In the genomic region with DNA sequence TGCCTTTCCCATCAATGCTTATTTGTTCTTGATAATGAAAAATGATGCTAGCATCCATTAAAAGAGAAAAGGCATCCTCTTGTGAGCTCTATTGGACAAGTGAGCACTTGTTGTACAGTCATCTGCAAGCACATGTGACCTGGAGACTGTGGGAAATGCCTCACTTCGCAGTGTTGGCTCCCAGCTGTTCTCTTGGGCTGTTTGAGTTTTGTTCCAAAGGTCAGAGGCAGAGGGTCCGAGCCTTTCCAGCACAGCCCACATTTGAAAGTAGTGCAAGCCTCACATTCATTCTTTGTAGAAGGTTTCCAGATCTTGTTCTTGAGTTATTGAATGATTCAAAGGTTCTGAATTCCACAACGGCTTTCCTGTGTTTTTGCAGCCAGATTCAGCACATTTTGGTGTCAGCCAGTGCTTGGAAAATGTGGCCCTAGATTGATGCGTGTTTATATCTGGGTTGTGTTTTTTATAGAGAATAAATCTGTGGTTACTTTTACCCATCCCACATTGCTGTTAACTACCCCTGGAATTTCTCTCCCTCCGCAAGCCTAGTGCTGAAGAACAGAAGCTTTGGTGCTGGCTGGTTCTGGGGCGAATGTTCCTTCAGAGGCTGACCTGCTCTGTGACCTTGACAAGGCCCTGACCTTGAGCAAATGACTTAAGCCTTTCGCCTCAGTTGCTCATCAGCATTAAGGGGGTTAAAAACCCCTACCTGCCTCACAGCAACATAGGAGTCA, we compare ENCODE assay signal across 8 cellular contexts. TPM values are rescaled to one million over a fixed set of nuclear protein-coding genes. Genes with fewer than 3 reads are reported as not detected.
DNase-seq lines count a peak whose midpoint lies in the region; ATAC-seq lines count a peak whose summit lies in the region.

No MANE protein-coding gene starts in this region.

- no peaks in the 10 kb centered on the region for H3K36me3 Mint-ChIP-seq in activated CD4-positive, alpha-beta T cell treated with anti-CD3 and anti-CD28 coated beads for 36 hours (ENCODE audit: low read depth)

- POLR2A ChIA-PET in activated CD4-positive, alpha-beta T cell treated with anti-CD3 and anti-CD28 coated beads for 36 hours (lab: Charles Lee), result interaction anchor here (0.6 kb wide), 1 partner anchor 21 kb away, joined by 3 read pairs; no protein-coding TSS in a partner anchor

- peaks cover 4% of the 10 kb centered on the region for H3K27me3 Mint-ChIP-seq in activated CD4-positive, alpha-beta T cell treated with anti-CD3 and anti-CD28 coated beads for 36 hours

- CTCF ChIA-PET in activated CD4-positive, alpha-beta T cell treated with anti-CD3 and anti-CD28 coated beads for 36 hours (lab: Charles Lee), result interaction anchor here (1.4 kb wide), 1 partner anchor 20 kb away, joined by 3 read pairs; no protein-coding TSS in a partner anchor

- no peaks in the 10 kb centered on the region for H3K9me3 Mint-ChIP-seq in activated CD4-positive, alpha-beta T cell treated with anti-CD3 and anti-CD28 coated beads for 36 hours (ENCODE audit: low read depth)

- peak; percentile 8 for DNase-seq in HCEC 1CT
- DNase-seq in NCI-H748 (lab: John Stamatoyannopoulos, UW; ENCODE audit: unreplicated experiment), result peak; percentile 49
- DNase-seq in foreskin melanocyte, result peak; percentile 100
- peak; percentile 63 for DNase-seq in renal cortical epithelial cell (ENCODE audit: low read depth)
- DNase-seq in activated T-cell treated with anti-CD3 and anti-CD28 coated beads, Interleukin-2, amount 50 U/mL, for 48 hours, result no peak
- DNase-seq in activated CD4-positive, alpha-beta T cell treated with anti-CD3 and anti-CD28 coated beads for 36 hours, result no peak
- DNase-seq in activated T-cell treated with anti-CD3 and anti-CD28 coated beads, Interleukin-2, amount 50 U/mL, for 1 hour, result no peak

- H3K4me3 Mint-ChIP-seq in activated CD4-positive, alpha-beta T cell treated with anti-CD3 and anti-CD28 coated beads for 36 hours, result no peak overlapping the region

- ATAC-seq in GM19351 (IDR thresholded peaks at IDR 0.05; ENCODE audit: unreplicated experiment), result no peak
- ATAC-seq in activated CD4-positive, alpha-beta T cell treated with anti-CD3 and anti-CD28 coated beads for 36 hours, result no peak

- H3K27ac Mint-ChIP-seq in activated CD4-positive, alpha-beta T cell treated with anti-CD3 and anti-CD28 coated beads for 36 hours, result no peak overlapping the region

- intact Hi-C loops in activated CD4-positive, alpha-beta T cell treated with anti-CD3 and anti-CD28 coated beads for 36 hours (cut with DNase I, micrococcal nuclease), result no loop called here

- peaks cover 7% of the 10 kb centered on the region for H3K4me1 Mint-ChIP-seq in activated CD4-positive, alpha-beta T cell treated with anti-CD3 and anti-CD28 coated beads for 36 hours

RNA-seq across cellular contexts. Expression of a gene that starts 49.8 kb away (rescaled TPM):
- 31.4 and 94.8 TPM in 2 replicates for total RNA-seq in renal cortical epithelial cell
- total RNA-seq in activated CD4-positive, alpha-beta T cell treated with anti-CD3 and anti-CD28 coated beads for 36 hours, result 1 to 10 TPM; 4.5 to 9.1 TPM

RNA-seq across cellular contexts. Expression of a gene that starts 56.5 kb away (rescaled TPM):
- 18.1 and 28.5 TPM in 2 replicates for total RNA-seq in renal cortical epithelial cell
- total RNA-seq in activated CD4-positive, alpha-beta T cell treated with anti-CD3 and anti-CD28 coated beads for 36 hours, result 10 to 100 TPM; 29.7 to 31.2 TPM

Comparison
In these comparisons a context has a peak if more than half of its experiments do, and no peak if none do; other contexts are left out.
1. DNase-seq: peak in HCEC 1CT (single experiment), NCI-H748 (single experiment), foreskin melanocyte (single experiment) and renal cortical epithelial cell (single experiment); none in activated T-cell treated with anti-CD3 and anti-CD28 coated beads, Interleukin-2, amount 50 U/mL, for 48 hours (0 of 2), activated CD4-positive, alpha-beta T cell treated with anti-CD3 and anti-CD28 coated beads for 36 hours (single experiment) and activated T-cell treated with anti-CD3 and anti-CD28 coated beads, Interleukin-2, amount 50 U/mL, for 1 hour (single experiment).